In genomic region chr11:29452131-29452530, GRCh38 we compare ENCODE assay signal across 16 cellular contexts.
DNase-seq lines count a peak whose midpoint lies in the region; ATAC-seq and TF ChIP-seq lines count a peak whose summit lies in the region.
"Had no signal": no experiment of that assay in that cellular context is flagged by ENCODE, and none has a peak within 500 bp of the region (broad histone marks: within the 10 kb centered on the region; RNA-seq: fewer than 3 reads in every experiment).

No MANE protein-coding gene starts in this region.

- no peak overlapping the region for H3K27ac Mint-ChIP-seq in stimulated activated memory B cell treated with anti-CD40 and anti-IgM and Interleukin-4, amounts not matched to agents 10 μg/mL and 1 μg/mL and 100 μg/mL, for 72 hours
- no peak overlapping the region for H3K27ac Mint-ChIP-seq in Caco-2 (ENCODE audit: unreplicated experiment)
- H3K27ac Mint-ChIP-seq: T-helper 1 cell treated with Interleukin-12 subunit alpha and Interleukin-12 subunit beta and Interleukin-4 antibody, amounts not matched to agents 30 μg/mL and 1 μg/mL, for 36 hours had no signal

- no peaks in the 10 kb centered on the region for H3K9me3 ChIP-seq in Caco-2
- H3K9me3 ChIP-seq: ascending aorta, Peyer's patch had no signal

- H3K36me3 ChIP-seq in Caco-2 (ENCODE audit: control insufficient read depth, insufficient read depth, low read length): no peaks in the 10 kb centered on the region
- H3K36me3 ChIP-seq: ascending aorta, Peyer's patch had no signal

- intact Hi-C loops in Caco-2 (cut with micrococcal nuclease; ENCODE audit: unreplicated experiment): no loop called here

- H3K9me3 Mint-ChIP-seq in stimulated activated memory B cell treated with anti-CD40 and anti-IgM and Interleukin-4, amounts not matched to agents 10 μg/mL and 1 μg/mL and 100 μg/mL, for 72 hours: no peaks in the 10 kb centered on the region
- H3K9me3 Mint-ChIP-seq in Caco-2 (ENCODE audit: unreplicated experiment): no peaks in the 10 kb centered on the region
- H3K9me3 Mint-ChIP-seq: activated T-cell treated with anti-CD3 and anti-CD28 coated beads, Interleukin-2, amount 50 U/mL, for 4 hours had no signal

- no peak for ATAC-seq in stimulated activated memory B cell treated with anti-CD40 and anti-IgM and Interleukin-4, amounts not matched to agents 10 μg/mL and 1 μg/mL and 100 μg/mL, for 72 hours
- ATAC-seq: activated T-cell treated with anti-CD3 and anti-CD28 coated beads, Interleukin-2, amount 50 U/mL, for 4 hours had no signal

- CTCF ChIA-PET in Caco-2 (lab: Charles Lee): no interaction called here

- DNase-seq in DMS53 (lab: John Stamatoyannopoulos, UW) (peak; percentile 3), DMS53 treated with DMSO at 0.1 percent for 48 hours (lab: John Stamatoyannopoulos, UW; ENCODE audit: unreplicated experiment) (no peak), amniotic epithelial cell (ENCODE audit: low read depth) (peak; percentile 74), fibroblast of the aortic adventitia (ENCODE audit: low read depth) (peak; percentile 67), stromal cell of bone marrow (ENCODE audit: low read depth) (peak; percentile 86), KBM-7 (no peak), Caco-2 (no peak)
- DNase-seq: activated CD4-positive, alpha-beta T cell treated with anti-CD3 and anti-CD28 coated beads for 4 hours; activated T-cell treated with anti-CD3 and anti-CD28 coated beads, Interleukin-2, amount 50 U/mL, for 4 hours; NCI-H510A treated with DMSO at 0.1 percent for 48 hours; Peyer's patch had no signal

- TF ChIP-seq CTCF in fibroblast of the aortic adventitia (IDR thresholded peaks at IDR 0.05; ENCODE audit: insufficient read depth, low read length): no peak
- TF ChIP-seq CTCF in Caco-2 (IDR thresholded peaks at IDR 0.05; ENCODE audit: insufficient read depth in 1 of 2, low read depth in 1 of 2, low read length in 1 of 2, severe bottlenecking in 1 of 2, unreplicated experiment in 1 of 2): no peak

- H3K27me3 ChIP-seq in Caco-2 (replicated peaks; ENCODE audit: control insufficient read depth, insufficient read depth, low read length): no peaks in the 10 kb centered on the region
- H3K27me3 ChIP-seq: ascending aorta, Peyer's patch had no signal

- no peaks in the 10 kb centered on the region for H3K4me1 ChIP-seq in Caco-2
- H3K4me1 ChIP-seq: ascending aorta, Peyer's patch had no signal

- no TSS peak for BruUV-seq in Caco-2 (replicated peaks; lab: Mats Ljungman, UMichigan)

- no peak overlapping the region for H3K4me3 Mint-ChIP-seq in stimulated activated memory B cell treated with anti-CD40 and anti-IgM and Interleukin-4, amounts not matched to agents 10 μg/mL and 1 μg/mL and 100 μg/mL, for 72 hours
- no peak overlapping the region for H3K4me3 Mint-ChIP-seq in Caco-2 (ENCODE audit: unreplicated experiment)
- H3K4me3 Mint-ChIP-seq: activated T-cell treated with anti-CD3 and anti-CD28 coated beads, Interleukin-2, amount 50 U/mL, for 4 hours; neural crest cell; T-helper 1 cell treated with Interleukin-12 subunit alpha and Interleukin-12 subunit beta and Interleukin-4 antibody, amounts not matched to agents 30 μg/mL and 1 μg/mL, for 36 hours had no signal

- POLR2A ChIA-PET in Caco-2 (lab: Charles Lee): no interaction called here

- no peaks in the 10 kb centered on the region for H3K27me3 Mint-ChIP-seq in stimulated activated memory B cell treated with anti-CD40 and anti-IgM and Interleukin-4, amounts not matched to agents 10 μg/mL and 1 μg/mL and 100 μg/mL, for 72 hours
- H3K27me3 Mint-ChIP-seq in Caco-2 (ENCODE audit: insufficient read depth, unreplicated experiment): no peaks in the 10 kb centered on the region

- in situ Hi-C loops in KBM-7 (cut with MboI; ENCODE audit: low pct_unique_long_range_greater_than_20kb, low sequenced_read_pairs): no loop called here

- H3K4me1 Mint-ChIP-seq in stimulated activated memory B cell treated with anti-CD40 and anti-IgM and Interleukin-4, amounts not matched to agents 10 μg/mL and 1 μg/mL and 100 μg/mL, for 72 hours: no peaks in the 10 kb centered on the region
- H3K4me1 Mint-ChIP-seq in Caco-2 (ENCODE audit: low read depth, unreplicated experiment): no peaks in the 10 kb centered on the region

- H3K4me3 ChIP-seq in fibroblast of the aortic adventitia (ENCODE audit: low read depth, low read length): no peak overlapping the region
- H3K4me3 ChIP-seq in Caco-2 (ENCODE audit: low read depth, low read length): no peak overlapping the region
- H3K4me3 ChIP-seq: ascending aorta, Peyer's patch, skin epidermis had no signal

- H3K36me3 Mint-ChIP-seq in stimulated activated memory B cell treated with anti-CD40 and anti-IgM and Interleukin-4, amounts not matched to agents 10 μg/mL and 1 μg/mL and 100 μg/mL, for 72 hours: no peaks in the 10 kb centered on the region
- no peaks in the 10 kb centered on the region for H3K36me3 Mint-ChIP-seq in Caco-2 (ENCODE audit: insufficient read depth, unreplicated experiment)

Comparison
In these comparisons a context has a peak if more than half of its experiments do, and no peak if none do; other contexts are left out.
1. DNase-seq: peak in DMS53 (single experiment), amniotic epithelial cell (single experiment), fibroblast of the aortic adventitia (single experiment) and stromal cell of bone marrow (single experiment); none in DMS53 treated with DMSO at 0.1 percent for 48 hours (single experiment), KBM-7 (single experiment) and Caco-2 (0 of 2).